ENCODE assay signal across 21 cellular contexts in genomic region chr4:10607206-10607605, GRCh38.
"Had no signal": no experiment of that assay in that cellular context is flagged by ENCODE, and none has a peak within 500 bp of the region (broad histone marks: within the 10 kb centered on the region; RNA-seq: fewer than 3 reads in every experiment).

No MANE protein-coding gene starts in this region.

- H3K27me3 ChIP-seq: colonic mucosa, esophagus squamous epithelium, ovary, sigmoid colon, spleen, tibial nerve, upper lobe of right lung, uterus had no signal

- ATAC-seq: left ventricle myocardium superior; lower lobe of right lung; natural killer cell; psoas muscle; right cardiac atrium; stimulated activated naive B cell treated with anti-CD40 and anti-IgM and Interleukin-4, amounts not matched to agents 10 μg/mL and 1 μg/mL and 100 μg/mL, for 72 hours; upper lobe of right lung had no signal

- H3K4me3 ChIP-seq: colonic mucosa, esophagus squamous epithelium, lower lobe of right lung, ovary, psoas muscle, sigmoid colon, spleen, thoracic aorta, tibial nerve, upper lobe of right lung, uterus had no signal

- H3K27ac ChIP-seq: colonic mucosa, esophagus squamous epithelium, lower lobe of right lung, ovary, psoas muscle, sigmoid colon, spleen, thoracic aorta, tibial nerve, upper lobe of right lung, uterus had no signal

- H3K4me1 ChIP-seq: colonic mucosa, esophagus squamous epithelium, lower lobe of right lung, psoas muscle, sigmoid colon, spleen, tibial nerve, upper lobe of right lung, uterus had no signal

- DNase-seq: colonic mucosa; effector memory CD4-positive, alpha-beta T cell; erythroblast; esophagus squamous epithelium; left ventricle myocardium superior; lower lobe of right lung; midbrain; natural killer cell; occipital lobe; ovary; posterior cingulate gyrus; psoas muscle; right cardiac atrium; sigmoid colon; spleen; stimulated activated CD4-positive, alpha-beta T cell treated with anti-CD3 and anti-CD28 coated beads, Interleukin-2, amount 100 ng/mL, for 48 hours; stimulated activated naive B cell treated with anti-CD40 and anti-IgM and Interleukin-4, amounts not matched to agents 10 μg/mL and 1 μg/mL and 100 μg/mL, for 72 hours; upper lobe of right lung; uterus had no signal

- H3K36me3 ChIP-seq: colonic mucosa, esophagus squamous epithelium, lower lobe of right lung, ovary, sigmoid colon, spleen, thoracic aorta, tibial nerve, upper lobe of right lung, uterus had no signal

- H3K9me3 ChIP-seq: colonic mucosa, esophagus squamous epithelium, lower lobe of right lung, ovary, psoas muscle, sigmoid colon, spleen, thoracic aorta, tibial nerve, upper lobe of right lung, uterus had no signal
